Comparison of ENCODE assay signal across 34 cellular contexts in genomic region chr7:30530373-30530772, GRCh38.
"Had no signal": no experiment of that assay in that cellular context is flagged by ENCODE, and none has a peak within 500 bp of the region (broad histone marks: within the 10 kb centered on the region; RNA-seq: fewer than 3 reads in every experiment).

No MANE protein-coding gene starts in this region.

- H3K27me3 Mint-ChIP-seq: activated CD4-positive, alpha-beta memory T cell treated with anti-CD3 and anti-CD28 coated beads for 36 hours; activated CD8-positive, alpha-beta memory T cell treated with anti-CD3 and anti-CD28 coated beads, Interleukin-2, amount 10 ng/mL, durations not matched to agents 7 days and 5 days; activated naive CD4-positive, alpha-beta T cell treated with anti-CD3 and anti-CD28 coated beads, Interleukin-2, amount 50 U/mL, for 24 hours; activated naive CD8-positive, alpha-beta T cell treated with anti-CD3 and anti-CD28 coated beads for 36 hours; activated naive CD8-positive, alpha-beta T cell treated with anti-CD3 and anti-CD28 coated beads, Interleukin-2, amount 50 U/mL, for 24 hours; brain; T-helper 17 cell had no signal

- H3K36me3 Mint-ChIP-seq: activated CD8-positive, alpha-beta memory T cell treated with anti-CD3 and anti-CD28 coated beads, Interleukin-2, amount 10 ng/mL, durations not matched to agents 7 days and 5 days; WTC11 had no signal

- H3K27me3 ChIP-seq: adrenal gland, ascending aorta, breast epithelium, cardiac muscle cell, colonic mucosa, esophagus squamous epithelium had no signal

- H3K4me3 Mint-ChIP-seq: activated CD4-positive, alpha-beta memory T cell treated with anti-CD3 and anti-CD28 coated beads for 36 hours; activated CD8-positive, alpha-beta memory T cell treated with anti-CD3 and anti-CD28 coated beads, Interleukin-2, amount 10 ng/mL, durations not matched to agents 7 days and 5 days; activated CD8-positive, alpha-beta T cell treated with anti-CD3 and anti-CD28 coated beads, Interleukin-2, amount 10 ng/mL, durations not matched to agents 7 days and 5 days; activated naive CD4-positive, alpha-beta T cell treated with anti-CD3 and anti-CD28 coated beads for 36 hours; activated naive CD4-positive, alpha-beta T cell treated with anti-CD3 and anti-CD28 coated beads, Interleukin-2, amount 50 U/mL, for 24 hours; activated naive CD8-positive, alpha-beta T cell treated with anti-CD3 and anti-CD28 coated beads for 36 hours; activated naive CD8-positive, alpha-beta T cell treated with anti-CD3 and anti-CD28 coated beads, Interleukin-2, amount 50 U/mL, for 24 hours; brain; endodermal cell; T-helper 17 cell; T-helper 2 cell treated with Interferon-gamma antibody and Interleukin-4, amounts not matched to agents 5 μg/mL and 100 μg/mL, for 36 hours; WTC11 had no signal

- H3K4me1 Mint-ChIP-seq: activated CD8-positive, alpha-beta memory T cell treated with anti-CD3 and anti-CD28 coated beads, Interleukin-2, amount 10 ng/mL, durations not matched to agents 7 days and 5 days; activated naive CD4-positive, alpha-beta T cell treated with anti-CD3 and anti-CD28 coated beads, Interleukin-2, amount 50 U/mL, for 24 hours; activated naive CD8-positive, alpha-beta T cell treated with anti-CD3 and anti-CD28 coated beads for 36 hours; activated naive CD8-positive, alpha-beta T cell treated with anti-CD3 and anti-CD28 coated beads, Interleukin-2, amount 50 U/mL, for 24 hours; brain; endodermal cell; T-helper 17 cell had no signal

- DNase-seq: activated CD4-positive, alpha-beta memory T cell treated with anti-CD3 and anti-CD28 coated beads for 36 hours; activated CD4-positive, alpha-beta T cell treated with anti-CD3 and anti-CD28 coated beads for 1 hour; activated CD4-positive, alpha-beta T cell treated with anti-CD3 and anti-CD28 coated beads for 48 hours; activated CD4-positive, alpha-beta T cell treated with anti-CD3 and anti-CD28 coated beads, Interleukin-2, amount 50 U/mL, for 1 hour; activated CD8-positive, alpha-beta memory T cell treated with anti-CD3 and anti-CD28 coated beads, Interleukin-2, amount 10 ng/mL, durations not matched to agents 7 days and 5 days; activated CD8-positive, alpha-beta memory T cell treated with anti-CD3 and anti-CD28 coated beads, Interleukin-2, amount 50 U/mL, for 4 hours; activated CD8-positive, alpha-beta T cell treated with anti-CD3 and anti-CD28 coated beads, Interleukin-2, amount 10 ng/mL, durations not matched to agents 7 days and 5 days; activated effector memory CD4-positive, alpha-beta T cell treated with anti-CD3 and anti-CD28 coated beads, Interleukin-2, amount 50 U/mL, for 16 hours; activated naive CD4-positive, alpha-beta T cell treated with anti-CD3 and anti-CD28 coated beads for 36 hours; activated naive CD8-positive, alpha-beta T cell treated with anti-CD3 and anti-CD28 coated beads for 36 hours; activated naive CD8-positive, alpha-beta T cell treated with anti-CD3 and anti-CD28 coated beads, Interleukin-2, amount 50 U/mL, for 24 hours; activated T-cell treated with anti-CD3 and anti-CD28 coated beads, Interleukin-2, amount 50 U/mL, for 1 hour; adrenal gland; amygdala; central memory CD4-positive, alpha-beta T cell; cerebellar nuclear complex; colonic mucosa; effector memory CD4-positive, alpha-beta T cell; endodermal cell; erythroblast; esophagus squamous epithelium; head of caudate nucleus; T-helper 1 cell; T-helper 17 cell; T1000 had no signal

- H3K4me3 ChIP-seq: adrenal gland, ascending aorta, breast epithelium, cardiac muscle cell, colonic mucosa, esophagus squamous epithelium had no signal

- H3K4me1 ChIP-seq: adrenal gland, ascending aorta, breast epithelium, colonic mucosa, esophagus squamous epithelium had no signal

- H3K9me3 ChIP-seq: adrenal gland, ascending aorta, breast epithelium, colonic mucosa, esophagus squamous epithelium had no signal

- H3K9me3 Mint-ChIP-seq: activated CD4-positive, alpha-beta memory T cell treated with anti-CD3 and anti-CD28 coated beads for 36 hours; activated naive CD4-positive, alpha-beta T cell treated with anti-CD3 and anti-CD28 coated beads for 36 hours; activated naive CD4-positive, alpha-beta T cell treated with anti-CD3 and anti-CD28 coated beads, Interleukin-2, amount 50 U/mL, for 24 hours; activated naive CD8-positive, alpha-beta T cell treated with anti-CD3 and anti-CD28 coated beads for 36 hours; activated naive CD8-positive, alpha-beta T cell treated with anti-CD3 and anti-CD28 coated beads, Interleukin-2, amount 50 U/mL, for 24 hours; activated T-helper 2 cell treated with anti-CD3 and anti-CD28 coated beads, Interferon-gamma antibody, Interleukin-2, Interleukin-4, amounts not matched to agents 10 μg/mL and 5 μg/mL and 100 μg/mL, durations not matched to agents 14 hours and 24 hours and 36 hours; brain; endodermal cell; T-helper 2 cell treated with Interferon-gamma antibody and Interleukin-4, amounts not matched to agents 5 μg/mL and 100 μg/mL, for 36 hours had no signal

- H3K27ac Mint-ChIP-seq: activated CD4-positive, alpha-beta memory T cell treated with anti-CD3 and anti-CD28 coated beads for 36 hours; activated CD8-positive, alpha-beta memory T cell treated with anti-CD3 and anti-CD28 coated beads, Interleukin-2, amount 10 ng/mL, durations not matched to agents 7 days and 5 days; activated CD8-positive, alpha-beta T cell treated with anti-CD3 and anti-CD28 coated beads, Interleukin-2, amount 10 ng/mL, durations not matched to agents 7 days and 5 days; activated naive CD4-positive, alpha-beta T cell treated with anti-CD3 and anti-CD28 coated beads for 36 hours; activated naive CD4-positive, alpha-beta T cell treated with anti-CD3 and anti-CD28 coated beads, Interleukin-2, amount 50 U/mL, for 24 hours; activated naive CD8-positive, alpha-beta T cell treated with anti-CD3 and anti-CD28 coated beads for 36 hours; activated naive CD8-positive, alpha-beta T cell treated with anti-CD3 and anti-CD28 coated beads, Interleukin-2, amount 50 U/mL, for 24 hours; activated T-helper 2 cell treated with anti-CD3 and anti-CD28 coated beads, Interferon-gamma antibody, Interleukin-2, Interleukin-4, amounts not matched to agents 10 μg/mL and 5 μg/mL and 100 μg/mL, durations not matched to agents 14 hours and 24 hours and 36 hours; brain; endodermal cell; T-helper 17 cell; T-helper 2 cell treated with Interferon-gamma antibody and Interleukin-4, amounts not matched to agents 5 μg/mL and 100 μg/mL, for 36 hours; WTC11 had no signal

- ATAC-seq: activated CD8-positive, alpha-beta memory T cell treated with anti-CD3 and anti-CD28 coated beads, Interleukin-2, amount 10 ng/mL, durations not matched to agents 7 days and 5 days; activated CD8-positive, alpha-beta T cell treated with anti-CD3 and anti-CD28 coated beads, Interleukin-2, amount 10 ng/mL, durations not matched to agents 7 days and 5 days; activated naive CD8-positive, alpha-beta T cell treated with anti-CD3 and anti-CD28 coated beads, Interleukin-2, amount 50 U/mL, for 24 hours; T-helper 17 cell; WTC11 had no signal

- H3K36me3 ChIP-seq: adrenal gland, ascending aorta, breast epithelium, cardiac muscle cell, colonic mucosa, esophagus squamous epithelium had no signal

- H3K27ac ChIP-seq: adrenal gland, ascending aorta, breast epithelium, cardiac muscle cell, colonic mucosa, esophagus squamous epithelium, VCaP had no signal
